Comparison of ENCODE assay signal across 1 cellular context in the genomic region with DNA sequence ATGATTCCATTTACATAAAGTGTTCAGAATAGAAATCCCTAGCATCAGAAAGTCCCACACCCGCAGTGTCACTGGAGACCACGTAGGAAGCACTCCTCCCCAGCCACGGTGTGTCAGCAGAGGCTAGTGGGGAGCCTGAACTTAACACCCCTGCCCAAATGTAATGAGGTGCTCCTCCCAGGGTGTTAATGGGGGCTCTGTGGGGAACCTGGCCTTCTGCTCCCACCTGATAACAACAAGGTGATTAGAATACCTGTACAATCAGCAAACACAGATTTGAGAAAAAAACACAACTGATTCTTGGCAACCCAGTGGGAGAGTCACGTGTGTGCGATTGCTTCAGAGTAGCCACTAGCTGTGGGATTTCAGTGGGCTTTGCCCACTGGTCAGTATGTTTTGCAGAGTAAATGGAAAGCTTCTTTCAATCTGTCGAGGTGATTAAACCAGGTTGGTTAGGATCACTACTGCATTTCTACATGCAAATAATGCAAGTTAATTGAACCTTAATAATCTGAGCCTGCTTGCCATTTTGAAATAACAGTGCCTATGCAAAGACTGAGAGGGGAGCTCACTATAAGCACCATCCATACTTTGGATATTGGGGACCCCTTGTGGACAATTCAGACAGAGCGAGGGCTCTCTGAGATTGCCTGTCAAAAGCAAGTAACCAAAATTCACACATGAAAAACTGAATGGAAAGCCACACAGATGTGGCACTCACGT.
TF ChIP-seq lines count a peak whose summit lies in the region.

No MANE protein-coding gene starts in this region.

TF ChIP-seq in H1, 55 proteins besides CTCF, POLR2A, EP300 and RAD21:
- TF ChIP-seq SP1 (IDR thresholded peaks at IDR 0.05; ENCODE audit: low read depth, low read length) (no peak), FOSL1 (IDR thresholded peaks at IDR 0.05; ENCODE audit: insufficient read depth, low read depth, low read length) (no peak), BACH1 (IDR thresholded peaks at IDR 0.05; ENCODE audit: low read length) (no peak), CHD2 (IDR thresholded peaks at IDR 0.05; ENCODE audit: low read length) (no peak), CEBPB (IDR thresholded peaks at IDR 0.05; ENCODE audit: low read depth, low read length) (no peak), PHF8 (conservative IDR thresholded peaks at IDR 0.05; ENCODE audit: low read depth, low read length) (no peak), TBP (IDR thresholded peaks at IDR 0.05; ENCODE audit: low read depth, low read length) (no peak), SP2 (IDR thresholded peaks at IDR 0.05; ENCODE audit: low read length) (no peak), BCL11A (IDR thresholded peaks at IDR 0.05; ENCODE audit: low read depth in 2 of 2, low read length in 2 of 2) (no peak), TAF1 (IDR thresholded peaks at IDR 0.05; ENCODE audit: low read depth, low read length) (no peak), EGR1 (IDR thresholded peaks at IDR 0.05; ENCODE audit: borderline replicate concordance, low read depth, low read length) (no peak), GABPA (IDR thresholded peaks at IDR 0.05; ENCODE audit: borderline replicate concordance, insufficient read depth, low read length) (no peak), CBX5 (IDR thresholded peaks at IDR 0.05; ENCODE audit: low read depth, low read length) (no peak), SAP30 (IDR thresholded peaks at IDR 0.05; ENCODE audit: insufficient read depth, insufficient replicate concordance, low read length) (no peak), KDM1A (IDR thresholded peaks at IDR 0.05; ENCODE audit: borderline replicate concordance, low read length) (no peak), NRF1 (IDR thresholded peaks at IDR 0.05; ENCODE audit: low read depth, low read length) (no peak), TAF7 (optimal IDR thresholded peaks at IDR 0.05; ENCODE audit: borderline replicate concordance, low read depth, low read length) (no peak)
- TF ChIP-seq, protein P1, sequence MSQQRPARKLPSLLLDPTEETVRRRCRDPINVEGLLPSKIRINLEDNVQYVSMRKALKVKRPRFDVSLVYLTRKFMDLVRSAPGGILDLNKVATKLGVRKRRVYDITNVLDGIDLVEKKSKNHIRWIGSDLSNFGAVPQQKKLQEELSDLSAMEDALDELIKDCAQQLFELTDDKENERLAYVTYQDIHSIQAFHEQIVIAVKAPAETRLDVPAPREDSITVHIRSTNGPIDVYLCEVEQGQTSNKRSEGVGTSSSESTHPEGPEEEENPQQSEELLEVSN (IDR thresholded peaks at IDR 0.05), result no peak
- TF ChIP-seq, protein P2, sequence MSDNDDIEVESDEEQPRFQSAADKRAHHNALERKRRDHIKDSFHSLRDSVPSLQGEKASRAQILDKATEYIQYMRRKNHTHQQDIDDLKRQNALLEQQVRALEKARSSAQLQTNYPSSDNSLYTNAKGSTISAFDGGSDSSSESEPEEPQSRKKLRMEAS (IDR thresholded peaks at IDR 0.05), result no peak
